In the genomic region with DNA sequence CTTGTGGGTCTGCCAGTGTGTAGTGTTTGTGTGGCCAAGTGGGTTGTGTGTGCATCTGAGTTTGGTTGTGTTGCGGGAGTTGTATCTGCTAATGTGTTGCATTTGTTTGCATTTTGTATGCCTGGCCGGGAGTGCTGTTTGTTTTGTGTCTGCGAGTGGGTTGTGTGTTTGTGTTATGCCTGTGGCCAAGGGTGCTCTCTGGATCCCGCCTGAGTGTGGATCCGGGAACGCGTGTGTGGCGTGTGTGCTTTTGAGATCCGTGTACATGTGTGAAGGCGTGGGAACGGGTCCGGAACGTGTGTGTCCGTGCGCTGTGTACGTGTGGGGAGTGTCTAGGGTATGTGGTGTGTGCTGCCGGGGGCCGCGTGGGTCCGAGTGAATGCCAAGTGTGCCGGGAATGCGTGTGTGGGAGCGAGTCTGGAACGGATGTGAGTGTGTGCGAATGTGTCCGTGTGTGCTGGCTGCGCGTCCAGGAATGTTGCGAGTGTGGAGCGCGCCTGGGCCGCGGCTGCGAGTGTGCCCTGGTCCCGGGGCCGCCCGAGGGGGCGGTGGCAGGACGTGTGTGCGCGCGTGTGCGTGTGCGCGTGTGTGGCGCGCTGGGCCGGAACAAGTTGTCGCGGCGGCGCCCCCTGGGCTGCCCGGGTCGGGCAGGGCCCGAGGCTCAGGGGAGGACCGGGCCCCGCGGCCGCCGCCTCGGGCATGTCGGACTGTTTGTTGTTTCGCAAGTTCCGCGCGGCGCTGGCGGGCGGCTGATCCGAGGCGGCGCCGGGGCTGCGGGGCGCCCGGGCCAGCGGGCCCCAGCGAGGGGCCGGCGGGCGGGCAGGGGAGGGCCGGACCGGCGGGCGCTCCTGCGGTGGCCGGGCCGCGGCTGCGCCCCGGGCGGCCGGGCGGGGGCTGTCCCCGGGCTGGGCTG, we compare ENCODE assay signal across 8 cellular contexts. TPM values are rescaled to one million over a fixed set of nuclear protein-coding genes. Genes with fewer than 3 reads are reported as not detected.
DNase-seq lines count a peak whose midpoint lies in the region; ATAC-seq and TF ChIP-seq lines count a peak whose summit lies in the region.

No MANE protein-coding gene starts in this region.

- H3K23ac ChIP-seq in mesendoderm (ENCODE audit: low read length): peak overlapping the region; percentile 99

- H3K4me1 Mint-ChIP-seq in T-helper 17 cell (peaks cover 13% of the 10 kb centered on the region), type B pancreatic cell (ENCODE audit: unreplicated experiment) (peaks cover 30% of the 10 kb centered on the region)

- peak overlapping the region; percentile 99 for H3K56ac ChIP-seq in mesendoderm (ENCODE audit: low read length)

- peak overlapping the region; percentile 36 for H3K4ac ChIP-seq in mesendoderm (ENCODE audit: low read depth, low read length)

- H3K36me3 ChIP-seq in endocrine pancreas (ENCODE audit: control insufficient read depth, insufficient read depth, low read length): no peaks in the 10 kb centered on the region
- no peaks in the 10 kb centered on the region for H3K36me3 ChIP-seq in mesendoderm (ENCODE audit: control insufficient read depth, insufficient read depth, low read length)

- H3K27ac ChIP-seq in mesendoderm (ENCODE audit: low read depth, low read length): peak overlapping the region; percentile 10

- H3K27ac Mint-ChIP-seq in T-helper 17 cell (peak overlapping the region; percentile 14), type B pancreatic cell (peak overlapping the region; percentile 97)

- H3K36me3 Mint-ChIP-seq in T-helper 17 cell (ENCODE audit: low read depth) (peaks cover 6% of the 10 kb centered on the region), type B pancreatic cell (no peaks in the 10 kb centered on the region)

- H3K18ac ChIP-seq in mesendoderm (ENCODE audit: low read length): peak overlapping the region; percentile 33

- peak overlapping the region; percentile 68 for H3K9ac ChIP-seq in endocrine pancreas (ENCODE audit: control insufficient read depth, insufficient read depth, low read length)
- H3K9ac ChIP-seq in mesendoderm (ENCODE audit: low read length): peak overlapping the region; percentile 92

- H3K4me3 ChIP-seq in endocrine pancreas (ENCODE audit: control insufficient read depth, insufficient read depth, low read length) (peak overlapping the region; percentile 70), mesendoderm (ENCODE audit: low read length) (peak overlapping the region; percentile 82)

- peak overlapping the region; percentile 99 for H3K4me2 ChIP-seq in mesendoderm (ENCODE audit: low read length)

- H3K27me3 ChIP-seq in endocrine pancreas (ENCODE audit: control insufficient read depth, insufficient read depth, low read length) (no peaks in the 10 kb centered on the region), mesendoderm (ENCODE audit: insufficient read depth, low read length, poor library complexity) (no peaks in the 10 kb centered on the region)

- H2AK5ac ChIP-seq in mesendoderm (ENCODE audit: low read length): peak overlapping the region; percentile 7

- H2BK5ac ChIP-seq in mesendoderm (ENCODE audit: low read length): peak overlapping the region; percentile 43

- H3K4me1 ChIP-seq in endocrine pancreas (ENCODE audit: control insufficient read depth, insufficient read depth, low read length) (no peaks in the 10 kb centered on the region), mesendoderm (ENCODE audit: control insufficient read depth, low read depth, low read length) (peaks cover 17% of the 10 kb centered on the region)

- H3K79me1 ChIP-seq in mesendoderm (ENCODE audit: low read length): peaks cover 15% of the 10 kb centered on the region

- H3K4me3 Mint-ChIP-seq in T-helper 17 cell (peak overlapping the region; percentile 98), type B pancreatic cell (peak overlapping the region; percentile 94)

- TF ChIP-seq CTCF in type B pancreatic cell (conservative IDR thresholded peaks at IDR 0.05): no peak

- H3K9me3 ChIP-seq in T-helper 17 cell (ENCODE audit: control insufficient read depth, low read length, poor library complexity, severe bottlenecking) (no peaks in the 10 kb centered on the region), endocrine pancreas (ENCODE audit: control insufficient read depth, low read length) (no peaks in the 10 kb centered on the region)

- WGBS in mesendoderm (ENCODE audit: extremely low coverage, insufficient coverage, low lambda C conversion rate): no CpG with 5 or more reads among the region's 95 CpGs

- H3K27me3 Mint-ChIP-seq in T-helper 17 cell (peaks cover 67% of the 10 kb centered on the region), type B pancreatic cell (peaks cover 40% of the 10 kb centered on the region)

- no peak overlapping the region for H4K8ac ChIP-seq in mesendoderm (ENCODE audit: low read depth, low read length)

- H2BK15ac ChIP-seq in mesendoderm (replicated peaks; ENCODE audit: low read depth): no peak overlapping the region

- peak; percentile 26 for DNase-seq in activated T-cell treated with anti-CD3 and anti-CD28 coated beads, Interleukin-2, amount 50 U/mL, for 1 hour
- DNase-seq in activated T-cell treated with anti-CD3 and anti-CD28 coated beads for 4 hours (no peak), T-helper 17 cell (no peak), mesendoderm (peak; percentile 51), type B pancreatic cell (ENCODE audit: extremely low spot score, unreplicated experiment) (peak; percentile 78), middle frontal gyrus (ENCODE audit: extremely low spot score, low spot score) (no peak), SK-N-DZ (ENCODE audit: low spot score) (no peak)

- H2BK120ac ChIP-seq in mesendoderm (ENCODE audit: low read depth, low read length): no peak overlapping the region

- H3K9me3 Mint-ChIP-seq in type B pancreatic cell: no peaks in the 10 kb centered on the region

- H3K79me2 ChIP-seq in mesendoderm (ENCODE audit: control insufficient read depth, insufficient read depth, low read length): peaks cover 23% of the 10 kb centered on the region

- ATAC-seq in T-helper 17 cell: no peak

- H4K5ac ChIP-seq in mesendoderm (ENCODE audit: low read length): no peak overlapping the region

RNA-seq across cellular contexts. Expression of gene PTPRU, which starts 0.9 kb away (rescaled TPM):
- total RNA-seq in T-helper 17 cell (not detected), type B pancreatic cell (ENCODE audit: low replicate concordance) (66.6 and 129 TPM in 2 replicates)
- polyA plus RNA-seq in mesendoderm (2013, experiment 1 of 2): 25.6 TPM
- polyA plus RNA-seq in mesendoderm (2013, experiment 2 of 2): 25.8 TPM
- polyA plus RNA-seq in SK-N-DZ (2014; cell fraction: cytosol; rRNA removed): 8.8 and 12.8 TPM in 2 replicates
- polyA plus RNA-seq in SK-N-DZ (2014; cell fraction: nucleus; rRNA removed): 14.7 and 30.1 TPM in 2 replicates

RNA-seq across cellular contexts. Expression of gene MECR, which starts 6.5 kb away (rescaled TPM):
- total RNA-seq in T-helper 17 cell (1 to 10 TPM; 7.6 to 8.0 TPM), type B pancreatic cell (ENCODE audit: low replicate concordance) (28.7 and 30.5 TPM in 2 replicates)
- 21.4 TPM for polyA plus RNA-seq in mesendoderm (2013, experiment 1 of 2)
- polyA plus RNA-seq in mesendoderm (2013, experiment 2 of 2): 23.3 TPM
- 20.2 and 32.6 TPM in 2 replicates for polyA plus RNA-seq in SK-N-DZ (2014; cell fraction: cytosol; rRNA removed)
- 19.5 and 31.2 TPM in 2 replicates for polyA plus RNA-seq in SK-N-DZ (2014; cell fraction: nucleus; rRNA removed)

RNA-seq across cellular contexts. Expression of gene SRSF4, which starts 55.5 kb away (rescaled TPM):
- total RNA-seq in T-helper 17 cell (100 to 1,000 TPM in 1 of 2 donors, 10 to 100 TPM in 1; 88.8 to 103 TPM), type B pancreatic cell (ENCODE audit: low replicate concordance) (68.9 and 85.3 TPM in 2 replicates)
- polyA plus RNA-seq in mesendoderm (2013, experiment 1 of 2): 89.4 TPM
- polyA plus RNA-seq in mesendoderm (2013, experiment 2 of 2): 88.1 TPM
- polyA plus RNA-seq in SK-N-DZ (2014; cell fraction: cytosol; rRNA removed): 34.8 and 42.6 TPM in 2 replicates
- polyA plus RNA-seq in SK-N-DZ (2014; cell fraction: nucleus; rRNA removed): 32.7 and 42.1 TPM in 2 replicates

Comparison
In these comparisons a context has a peak if more than half of its experiments do, and no peak if none do; other contexts are left out.
1. DNase-seq: peak in activated T-cell treated with anti-CD3 and anti-CD28 coated beads, Interleukin-2, amount 50 U/mL, for 1 hour (single experiment), mesendoderm (single experiment) and type B pancreatic cell (single experiment); none in activated T-cell treated with anti-CD3 and anti-CD28 coated beads for 4 hours (single experiment), T-helper 17 cell (0 of 3), middle frontal gyrus (single experiment) and SK-N-DZ (single experiment).
2. RNA of gene PTPRU, which starts 0.9 kb away (total RNA-seq): 66.6 to 129 TPM in type B pancreatic cell; not detected in T-helper 17 cell; every median in the first group is over 10 times any median in the second.